2 cellular contexts compared by ENCODE assay signal in genomic region chr1:54653036-54653435, GRCh38.
TF ChIP-seq lines count a peak whose summit lies in the region.

No MANE protein-coding gene starts in this region.

TF ChIP-seq in SK-N-SH, 30 proteins besides CTCF, POLR2A, EP300 and RAD21 (continued from another document):
- TF ChIP-seq REST (IDR thresholded peaks at IDR 0.05; ENCODE audit: low read depth, low read length), result peak; percentile 64; the same call in 1 of the 2 replicates
TF ChIP-seq in SK-N-SH: peak in this region for 1.

TF ChIP-seq in SK-N-SH treated with all-trans-retinoic acid at 6 μM for 48 hours, 23 proteins besides CTCF, POLR2A, EP300 and RAD21 (continued from another document):
- TF ChIP-seq TCF4 (CRISPR knock-in tag; IDR thresholded peaks at IDR 0.05; ENCODE audit: borderline replicate concordance) (no peak), ZFP30 (CRISPR knock-in tag; IDR thresholded peaks at IDR 0.05) (no peak), RARB (CRISPR knock-in tag; IDR thresholded peaks at IDR 0.05) (no peak), GLIS3 (CRISPR knock-in tag; IDR thresholded peaks at IDR 0.05) (no peak), CREB5 (CRISPR knock-in tag; IDR thresholded peaks at IDR 0.05; ENCODE audit: low read depth) (no peak), TSHZ2 (CRISPR knock-in tag; IDR thresholded peaks at IDR 0.05) (no peak), CSDC2 (CRISPR knock-in tag; IDR thresholded peaks at IDR 0.05) (no peak)
TF ChIP-seq in SK-N-SH treated with all-trans-retinoic acid at 6 μM for 48 hours: peak in this region for 0.
